Comparison of ENCODE assay signal across 20 cellular contexts in the genomic region with DNA sequence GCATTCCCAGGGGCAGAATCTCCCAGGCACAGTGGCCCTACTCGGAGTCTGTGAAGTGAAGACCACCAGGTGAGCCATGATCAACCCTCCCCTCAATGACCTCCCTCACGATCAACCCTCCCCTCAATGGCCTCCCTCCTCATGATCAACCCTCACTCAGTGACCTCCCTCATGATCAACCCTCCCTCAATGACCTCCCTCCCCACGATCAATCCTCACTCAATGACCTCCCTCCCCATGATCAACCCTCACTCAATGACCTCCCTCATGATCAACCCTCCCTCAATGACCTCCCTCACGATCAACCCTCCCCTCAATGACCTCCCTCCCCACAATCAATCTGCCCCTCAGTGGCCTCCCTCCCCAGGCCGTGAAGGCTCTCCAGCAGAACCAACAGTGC. TPM values are rescaled to one million over a fixed set of nuclear protein-coding genes. Genes with fewer than 3 reads are reported as not detected.
DNase-seq lines count a peak whose midpoint lies in the region; ATAC-seq, FAIRE-seq and TF ChIP-seq lines count a peak whose summit lies in the region.
"Had no signal": no experiment of that assay in that cellular context is flagged by ENCODE, and none has a peak within 500 bp of the region (broad histone marks: within the 10 kb centered on the region; RNA-seq: fewer than 3 reads in every experiment).

No MANE protein-coding gene starts in this region.

- H3K4me1 Mint-ChIP-seq in chondrocyte (ENCODE audit: low read depth): no peaks in the 10 kb centered on the region

- intact Hi-C loops in left cardiac atrium (cut with DNase I) (no loop called here), pancreas (cut with DNase I) (no loop called here)

- FAIRE-seq in GM12891 (lab: Jason Lieb, UNC) (peak; percentile 95), pancreas (lab: Jason Lieb, UNC) (no peak)

- no peak overlapping the region for H3K4me3 Mint-ChIP-seq in chondrocyte (ENCODE audit: unreplicated experiment)
- H3K4me3 Mint-ChIP-seq: effector memory CD8-positive, alpha-beta T cell; HFFc6 had no signal

- no peaks in the 10 kb centered on the region for H3K9me3 ChIP-seq in pancreas
- H3K9me3 ChIP-seq: sigmoid colon had no signal

- H3K9me3 Mint-ChIP-seq in chondrocyte (ENCODE audit: low read depth): peaks cover 3% of the 10 kb centered on the region

- H3K36me3 ChIP-seq in pancreas: peaks cover 0 to 8% (median 0%) of the 10 kb centered on the region in 3 donors

- no peaks in the 10 kb centered on the region for H3K4me1 ChIP-seq in pancreas

- WGBS in pancreas, 2 donors: 86 to 89% methylated on average over 5 of the region's 5 CpGs

- TF ChIP-seq CTCF in pancreas (IDR thresholded peaks at IDR 0.05) (no peak), chondrocyte (IDR thresholded peaks at IDR 0.05) (no peak)

- ATAC-seq in left cardiac atrium: peak; percentile 45 to 48
- ATAC-seq in pancreas: peak in 3 of 4 donors; percentile 18 to 42 (median 28)
- ATAC-seq in GM18502 (IDR thresholded peaks at IDR 0.05; ENCODE audit: poor library complexity, unreplicated experiment): no peak
- ATAC-seq: effector memory CD8-positive, alpha-beta T cell had no signal

- H3K27ac Mint-ChIP-seq in chondrocyte (ENCODE audit: unreplicated experiment): no peak overlapping the region
- H3K27ac Mint-ChIP-seq: HFFc6 had no signal

- no peak for DNase-seq in GM12891 (ENCODE audit: insufficient read length, low spot score)
- peak; percentile 26 for DNase-seq in NAMALWA (ENCODE audit: low spot score)
- no peak for DNase-seq in left cardiac atrium
- DNase-seq in pancreas: no peak
- no peak for DNase-seq in chondrocyte (ENCODE audit: low spot score)
- no peak for DNase-seq in GM03348 (ENCODE audit: low spot score)
- DNase-seq in DMS153 (lab: John Stamatoyannopoulos, UW): no peak
- DNase-seq: activated CD4-positive, CD25-positive, alpha-beta regulatory T cell treated with anti-CD3 and anti-CD28 coated beads, Interleukin-2, amount 50 U/mL, for 72 hours; amniotic stem cell; effector memory CD8-positive, alpha-beta T cell; HFFc6; hypothalamus; Kasumi-1; NCI-H1105 treated with DMSO at 0.1 percent for 48 hours; NCI-H2107; NCI-H526 treated with DMSO at 0.1 percent for 48 hours; nucleus accumbens; sigmoid colon had no signal

- H3K4me3 ChIP-seq in pancreas: no peak overlapping the region
- H3K4me3 ChIP-seq: sigmoid colon, SK-N-MC had no signal

- no peak for TF ChIP-seq POLR2A in GM12891 (IDR thresholded peaks at IDR 0.05; ENCODE audit: low read depth, low read length)

- peaks cover 29% of the 10 kb centered on the region for H3K36me3 Mint-ChIP-seq in chondrocyte (ENCODE audit: low read depth)

- H3K27me3 Mint-ChIP-seq in chondrocyte (ENCODE audit: low read depth): no peaks in the 10 kb centered on the region
- H3K27me3 Mint-ChIP-seq: effector memory CD8-positive, alpha-beta T cell had no signal

- no peak overlapping the region for H3K27ac ChIP-seq in pancreas
- H3K27ac ChIP-seq: sigmoid colon, SK-N-MC had no signal

- no peaks in the 10 kb centered on the region for H3K27me3 ChIP-seq in pancreas
- H3K27me3 ChIP-seq: sigmoid colon had no signal

TF ChIP-seq in GM12891, 5 proteins besides CTCF, POLR2A, EP300 and RAD21:
- no peak for TF ChIP-seq POU2F2 (IDR thresholded peaks at IDR 0.05; ENCODE audit: low read depth, low read length)

RNA-seq across cellular contexts. Expression of a gene that starts 32.1 kb away (rescaled TPM):
- 9.2 TPM for polyA plus RNA-seq in GM12891 (2012; ENCODE audit: low read depth, missing spikeins)
- 10 to 100 TPM; 27.2 to 64.2 TPM for total RNA-seq in left cardiac atrium
- 10 to 100 TPM; 16.8 to 43.7 (median 23.9) TPM for total RNA-seq in pancreas
- polyA plus RNA-seq in pancreas: 10 to 100 TPM; 36.4 to 53.9 TPM
- 25.9 to 46.0 TPM (median 45.6 TPM) in 3 replicates for total RNA-seq in chondrocyte

RNA-seq across cellular contexts. Expression of a gene that starts 38.1 kb away (rescaled TPM):
- 472 TPM for polyA plus RNA-seq in GM12891 (2012; ENCODE audit: low read depth, missing spikeins)
- 100 to 1,000 TPM; 378 to 432 TPM for total RNA-seq in left cardiac atrium
- 100 to 1,000 TPM in 1 of 6 donors, 10 to 100 TPM in 5; 48.8 to 112 (median 63.8) TPM for total RNA-seq in pancreas
- 100 to 1,000 TPM; 255 to 290 TPM for polyA plus RNA-seq in pancreas
- total RNA-seq in chondrocyte: 240 to 246 TPM (median 245 TPM) in 3 replicates

RNA-seq across cellular contexts. Expression of a gene that starts 46.8 kb away (rescaled TPM):
- polyA plus RNA-seq in GM12891 (2012; ENCODE audit: low read depth, missing spikeins): 196 TPM
- total RNA-seq in left cardiac atrium: 100 to 1,000 TPM; 142 to 143 TPM
- total RNA-seq in pancreas: 10 to 100 TPM; 40.0 to 66.5 (median 58.6) TPM
- polyA plus RNA-seq in pancreas: 10 to 100 TPM; 62.5 to 69.4 TPM
- 110 to 119 TPM (median 113 TPM) in 3 replicates for total RNA-seq in chondrocyte
